ENCODE assay signal across 14 cellular contexts in the genomic region with DNA sequence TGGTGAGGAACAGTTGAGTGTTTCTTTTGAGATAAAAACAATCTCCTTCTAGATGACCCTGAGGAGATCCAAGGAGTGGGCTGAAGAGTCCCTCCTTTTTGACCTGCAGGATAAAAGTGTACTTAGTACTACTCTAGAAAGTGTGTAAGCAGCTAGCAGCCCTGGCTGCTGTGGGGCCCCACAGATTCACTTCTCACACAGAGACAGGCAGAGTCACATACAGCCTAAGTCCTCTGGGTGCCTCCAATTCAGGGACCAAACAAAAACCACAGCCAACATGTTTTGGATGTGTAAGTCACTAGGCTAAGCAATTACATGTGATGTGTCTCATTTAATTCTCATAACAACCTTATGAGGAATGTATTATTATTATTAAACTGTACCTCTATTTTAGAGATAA.
DNase-seq lines count a peak whose midpoint lies in the region; ATAC-seq lines count a peak whose summit lies in the region.
"Had no signal": no experiment of that assay in that cellular context is flagged by ENCODE, and none has a peak within 500 bp of the region (broad histone marks: within the 10 kb centered on the region; RNA-seq: fewer than 3 reads in every experiment).

No MANE protein-coding gene starts in this region.

- H3K9me3 Mint-ChIP-seq in activated naive CD4-positive, alpha-beta T cell treated with anti-CD3 and anti-CD28 coated beads for 36 hours: no peaks in the 10 kb centered on the region
- H3K9me3 Mint-ChIP-seq: activated CD4-positive, alpha-beta T cell treated with anti-CD3 and anti-CD28 coated beads, Interleukin-2, amount 10 ng/mL, durations not matched to agents 7 days and 5 days had no signal

- intact Hi-C loops in activated naive CD4-positive, alpha-beta T cell treated with anti-CD3 and anti-CD28 coated beads for 36 hours (cut with micrococcal nuclease): loop anchor here (1.0 kb wide), 2 partner anchors 48 to 182 kb away; no protein-coding TSS in a partner anchor
- intact Hi-C loops in sciatic nerve (cut with DNase I): no loop called here

- no peak overlapping the region for H3K27ac Mint-ChIP-seq in activated naive CD4-positive, alpha-beta T cell treated with anti-CD3 and anti-CD28 coated beads for 36 hours

- peak; percentile 81 for ATAC-seq in GM21717 (IDR thresholded peaks at IDR 0.05; ENCODE audit: unreplicated experiment)
- peak; percentile 73 for ATAC-seq in HG03432 (IDR thresholded peaks at IDR 0.05; ENCODE audit: unreplicated experiment)
- ATAC-seq in sciatic nerve: peak; percentile 46

- H3K4me1 ChIP-seq in SJCRH30: peaks cover 7% of the 10 kb centered on the region; the same call in 1 of the 2 replicates
- H3K4me1 ChIP-seq: prostate gland had no signal

- H3K4me1 Mint-ChIP-seq in activated naive CD4-positive, alpha-beta T cell treated with anti-CD3 and anti-CD28 coated beads for 36 hours (ENCODE audit: low read depth): peaks cover 8% of the 10 kb centered on the region

- no peaks in the 10 kb centered on the region for H3K36me3 ChIP-seq in SJCRH30
- H3K36me3 ChIP-seq: prostate gland had no signal

- DNase-seq in activated naive CD4-positive, alpha-beta T cell treated with anti-CD3 and anti-CD28 coated beads for 36 hours: peak; percentile 27
- no peak for DNase-seq in activated naive CD4-positive, alpha-beta T cell treated with anti-CD3 and anti-CD28 coated beads, Interleukin-2, amount 50 U/mL, for 16 hours
- DNase-seq in sciatic nerve (ENCODE audit: low spot score) (no peak), SJCRH30 (no peak)
- DNase-seq in activated T-cell treated with anti-CD3 and anti-CD28 coated beads, Interleukin-2, amount 50 U/mL, for 48 hours: no peak
- no peak for DNase-seq in effector CD4-positive, alpha-beta T cell
- DNase-seq: activated CD4-positive, alpha-beta T cell treated with anti-CD3 and anti-CD28 coated beads, Interleukin-2, amount 10 ng/mL, durations not matched to agents 7 days and 5 days; amygdala; KBM-7; NCI-H2171 treated with DMSO at 0.1 percent for 48 hours had no signal

- H3K4me3 ChIP-seq in SJCRH30: no peak overlapping the region
- H3K4me3 ChIP-seq: lung, prostate gland had no signal

- CTCF ChIA-PET in activated naive CD4-positive, alpha-beta T cell treated with anti-CD3 and anti-CD28 coated beads for 36 hours (lab: Charles Lee): interaction anchor here (0.7 to 1.1 kb wide), 2 partner anchors 23 to 111 kb away, joined by 3 read pairs; no protein-coding TSS in a partner anchor

- peaks cover 31% of the 10 kb centered on the region for H3K27me3 Mint-ChIP-seq in activated naive CD4-positive, alpha-beta T cell treated with anti-CD3 and anti-CD28 coated beads for 36 hours (ENCODE audit: low read depth)

- H3K4me3 Mint-ChIP-seq in activated naive CD4-positive, alpha-beta T cell treated with anti-CD3 and anti-CD28 coated beads for 36 hours: no peak overlapping the region
- H3K4me3 Mint-ChIP-seq: activated CD4-positive, alpha-beta T cell treated with anti-CD3 and anti-CD28 coated beads, Interleukin-2, amount 10 ng/mL, durations not matched to agents 7 days and 5 days had no signal

- H3K27me3 ChIP-seq in SJCRH30: no peaks in the 10 kb centered on the region

- H3K9me3 ChIP-seq in SJCRH30 (replicated peaks): no peaks in the 10 kb centered on the region
- H3K9me3 ChIP-seq: prostate gland had no signal

- H3K36me3 Mint-ChIP-seq in activated naive CD4-positive, alpha-beta T cell treated with anti-CD3 and anti-CD28 coated beads for 36 hours (ENCODE audit: low read depth): no peaks in the 10 kb centered on the region

- no peak overlapping the region for H3K27ac ChIP-seq in SJCRH30
- H3K27ac ChIP-seq: prostate gland had no signal
